Comparison of ENCODE assay signal across 14 cellular contexts in the genomic region with DNA sequence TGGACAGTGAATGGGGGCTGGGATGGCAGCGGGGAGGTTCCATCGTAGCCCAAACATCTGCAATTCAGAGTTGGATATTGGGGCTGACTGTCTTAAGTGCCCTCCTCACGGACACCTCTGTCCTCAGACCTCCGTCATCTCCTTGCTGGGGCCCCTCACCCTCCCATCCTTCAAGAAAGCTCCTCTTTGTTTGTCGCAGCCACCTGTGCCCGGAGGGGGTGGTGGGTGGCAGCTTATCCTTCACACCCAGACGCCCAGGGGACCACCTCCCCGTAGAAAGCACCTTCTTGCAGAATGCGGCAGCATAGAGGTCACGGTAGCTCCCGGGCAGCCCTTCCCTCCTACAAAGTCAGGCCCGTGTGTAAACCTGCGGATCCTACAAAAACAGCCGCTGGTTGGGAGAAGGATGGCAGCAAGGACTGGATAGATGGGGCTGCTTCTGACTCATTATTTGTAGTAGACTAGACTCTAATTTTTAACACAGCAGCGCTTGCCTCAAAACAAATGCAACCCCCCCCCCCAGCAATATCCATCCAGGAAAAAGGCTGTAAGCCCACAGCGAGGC. TPM values are rescaled to one million over a fixed set of nuclear protein-coding genes. Genes with fewer than 3 reads are reported as not detected.
DNase-seq lines count a peak whose midpoint lies in the region; ATAC-seq and TF ChIP-seq lines count a peak whose summit lies in the region.
"Had no signal": no experiment of that assay in that cellular context is flagged by ENCODE, and none has a peak within 500 bp of the region (broad histone marks: within the 10 kb centered on the region; RNA-seq: fewer than 3 reads in every experiment).

No MANE protein-coding gene starts in this region.

- no peak overlapping the region for H3K27ac ChIP-seq in RWPE2 (ENCODE audit: poor library complexity, severe bottlenecking)
- H3K27ac ChIP-seq in vagina = no peak overlapping the region
- H3K27ac ChIP-seq: epithelial cell of prostate, left lung had no signal

- ATAC-seq in RWPE2 (ENCODE audit: low read depth) = 0 out of 3 replicates have a peak, but pooled peaks have one; percentile 32

- intact Hi-C loops in vagina (cut with DNase I) = no loop called here

- peaks cover 45% of the 10 kb centered on the region for H3K27me3 Mint-ChIP-seq in activated CD4-positive, alpha-beta T cell treated with anti-CD3 and anti-CD28 coated beads, Interleukin-2, amount 10 ng/mL, durations not matched to agents 7 days and 5 days
- H3K27me3 Mint-ChIP-seq in immature natural killer cell (ENCODE audit: low read depth in 3 of 3) (peaks cover 17 to 27% (median 23%) of the 10 kb centered on the region in 3 donors), progenitor cell of endocrine pancreas (peaks cover 52% of the 10 kb centered on the region)

- peak overlapping the region; percentile 6 for H3K4me3 Mint-ChIP-seq in activated CD4-positive, alpha-beta T cell treated with anti-CD3 and anti-CD28 coated beads, Interleukin-2, amount 10 ng/mL, durations not matched to agents 7 days and 5 days
- H3K4me3 Mint-ChIP-seq in immature natural killer cell (peak overlapping the region; percentile 30 to 66 (median 35)), progenitor cell of endocrine pancreas (ENCODE audit: low read depth) (peak overlapping the region; percentile 56)

- peaks cover 4% of the 10 kb centered on the region for H3K4me1 Mint-ChIP-seq in activated CD4-positive, alpha-beta T cell treated with anti-CD3 and anti-CD28 coated beads, Interleukin-2, amount 10 ng/mL, durations not matched to agents 7 days and 5 days
- peaks cover 8 to 16% of the 10 kb centered on the region in 2 donors for H3K4me1 Mint-ChIP-seq in immature natural killer cell
- H3K4me1 Mint-ChIP-seq in progenitor cell of endocrine pancreas (ENCODE audit: low read depth) = peaks cover 3% of the 10 kb centered on the region

- POLR2A ChIA-PET in activated CD4-positive, alpha-beta T cell treated with anti-CD3 and anti-CD28 coated beads, Interleukin-2, amount 10 ng/mL, durations not matched to agents 7 days and 5 days (lab: Charles Lee) = no interaction called here

- H3K4me1 ChIP-seq in RWPE2 (ENCODE audit: insufficient read depth, poor library complexity, severe bottlenecking) = no peaks in the 10 kb centered on the region
- peaks cover 25% of the 10 kb centered on the region for H3K4me1 ChIP-seq in vagina

- peaks cover 38% of the 10 kb centered on the region for H3K27me3 ChIP-seq in RWPE2 (ENCODE audit: insufficient read depth, poor library complexity, severe bottlenecking)
- H3K27me3 ChIP-seq in vagina = no peaks in the 10 kb centered on the region

- CTCF ChIA-PET in activated CD4-positive, alpha-beta T cell treated with anti-CD3 and anti-CD28 coated beads, Interleukin-2, amount 10 ng/mL, durations not matched to agents 7 days and 5 days (lab: Charles Lee) = no interaction called here

- no peak for DNase-seq in activated CD4-positive, alpha-beta T cell treated with anti-CD3 and anti-CD28 coated beads, Interleukin-2, amount 10 ng/mL, durations not matched to agents 7 days and 5 days
- no peak for DNase-seq in activated CD4-positive, alpha-beta T cell treated with anti-CD3 and anti-CD28 coated beads for 48 hours
- no peak for DNase-seq in RWPE2 (ENCODE audit: low spot score)
- no peak for DNase-seq in immature natural killer cell
- no peak for DNase-seq in progenitor cell of endocrine pancreas (ENCODE audit: low spot score, unreplicated experiment)
- no peak for DNase-seq in NCI-H2196 (lab: John Stamatoyannopoulos, UW; ENCODE audit: unreplicated experiment)
- no peak for DNase-seq in NCI-H2227 (lab: John Stamatoyannopoulos, UW; ENCODE audit: unreplicated experiment)
- no peak for DNase-seq in vagina (ENCODE audit: extremely low spot score in 2 of 2)
- DNase-seq: foreskin melanocyte; Kasumi-1; left lung; NCI-H2227 treated with DMSO at 0.1 percent for 48 hours; stimulated activated CD4-positive, alpha-beta T cell treated with anti-CD3 and anti-CD28 coated beads, Interleukin-15, amount 100 ng/mL, for 24 hours had no signal

- peaks cover 4% of the 10 kb centered on the region for H3K9me3 Mint-ChIP-seq in activated CD4-positive, alpha-beta T cell treated with anti-CD3 and anti-CD28 coated beads, Interleukin-2, amount 10 ng/mL, durations not matched to agents 7 days and 5 days
- H3K9me3 Mint-ChIP-seq in immature natural killer cell (peaks cover 0 to 9% (median under 1%) of the 10 kb centered on the region in 6 donors), progenitor cell of endocrine pancreas (ENCODE audit: low read depth) (peaks cover 4% of the 10 kb centered on the region)

- TF ChIP-seq CTCF in RWPE2 (IDR thresholded peaks at IDR 0.05; ENCODE audit: poor library complexity, severe bottlenecking) = no peak
- no peak for TF ChIP-seq CTCF in progenitor cell of endocrine pancreas (IDR thresholded peaks at IDR 0.05; ENCODE audit: unreplicated experiment)
- TF ChIP-seq CTCF in vagina (IDR thresholded peaks at IDR 0.05) = no peak

- H3K27ac Mint-ChIP-seq in activated CD4-positive, alpha-beta T cell treated with anti-CD3 and anti-CD28 coated beads, Interleukin-2, amount 10 ng/mL, durations not matched to agents 7 days and 5 days = no peak overlapping the region
- H3K27ac Mint-ChIP-seq in immature natural killer cell (peak overlapping the region in 1 of 6 donors; percentile 46), progenitor cell of endocrine pancreas (no peak overlapping the region)

- no peaks in the 10 kb centered on the region for H3K36me3 Mint-ChIP-seq in activated CD4-positive, alpha-beta T cell treated with anti-CD3 and anti-CD28 coated beads, Interleukin-2, amount 10 ng/mL, durations not matched to agents 7 days and 5 days (ENCODE audit: low read depth)
- no peaks in the 10 kb centered on the region for H3K36me3 Mint-ChIP-seq in immature natural killer cell
- no peaks in the 10 kb centered on the region for H3K36me3 Mint-ChIP-seq in progenitor cell of endocrine pancreas (ENCODE audit: insufficient read depth)

- H3K36me3 ChIP-seq in RWPE2 (ENCODE audit: low read depth) (no peaks in the 10 kb centered on the region), vagina (no peaks in the 10 kb centered on the region)
- H3K36me3 ChIP-seq: left lung had no signal

- H3K4me3 ChIP-seq in RWPE2 (ENCODE audit: severe bottlenecking) (no peak overlapping the region), vagina (no peak overlapping the region)

- no peak for TF ChIP-seq POLR2A in vagina (IDR thresholded peaks at IDR 0.05)

- H3K9me3 ChIP-seq in RWPE2 (ENCODE audit: severe bottlenecking) (no peaks in the 10 kb centered on the region), vagina (no peaks in the 10 kb centered on the region)
- H3K9me3 ChIP-seq: left lung had no signal

RNA-seq across cellular contexts. Expression of a gene that starts 1.3 kb away (rescaled TPM):
- 1 to 10 TPM; 2.6 to 2.7 TPM for total RNA-seq in activated CD4-positive, alpha-beta T cell treated with anti-CD3 and anti-CD28 coated beads, Interleukin-2, amount 10 ng/mL, durations not matched to agents 7 days and 5 days
- polyA plus RNA-seq in immature natural killer cell = 1 to 10 TPM; 1.9 to 3.7 (median 2.2) TPM
- 9.4 and 11.4 TPM in 2 replicates for total RNA-seq in progenitor cell of endocrine pancreas
- 7.4 TPM for total RNA-seq in vagina

Comparison
In these comparisons a context has a peak if more than half of its experiments do, and no peak if none do; other contexts are left out.
1. H3K4me3 Mint-ChIP-seq: peak in every context shown above with its lines; median percentile 56 in progenitor cell of endocrine pancreas; 35 in immature natural killer cell; 6 in activated CD4-positive, alpha-beta T cell treated with anti-CD3 and anti-CD28 coated beads, Interleukin-2, amount 10 ng/mL, durations not matched to agents 7 days and 5 days.